Comparison of ENCODE assay signal across 8 cellular contexts in genomic region chr1:66764994-66765578, GRCh38. TPM values are rescaled to one million over a fixed set of nuclear protein-coding genes. Genes with fewer than 3 reads are reported as not detected.
A peak's percentile ranks its signal among the peaks of the same experiment; 100 is the strongest.
DNase-seq lines count a peak whose midpoint lies in the region; ATAC-seq and TF ChIP-seq lines count a peak whose summit lies in the region.

No MANE protein-coding gene starts in this region.

- H3K9me3 ChIP-seq in T-helper 17 cell (ENCODE audit: control insufficient read depth, low read length, poor library complexity, severe bottlenecking) (no peaks in the 10 kb centered on the region), left lung (no peaks in the 10 kb centered on the region)

- peaks cover 19% of the 10 kb centered on the region for H3K4me1 Mint-ChIP-seq in T-helper 17 cell

- H3K36me3 ChIP-seq in H7 (replicated peaks; ENCODE audit: control insufficient read depth, insufficient read depth, low read length), result no peaks in the 10 kb centered on the region
- no peaks in the 10 kb centered on the region for H3K36me3 ChIP-seq in left lung

- no peaks in the 10 kb centered on the region for H3K27me3 Mint-ChIP-seq in T-helper 17 cell

- ATAC-seq in T-helper 17 cell (peak; percentile 69), left lung (peak; percentile 71)

- no peaks in the 10 kb centered on the region for H3K36me3 Mint-ChIP-seq in T-helper 17 cell (ENCODE audit: low read depth)

- DNase-seq in EL (peak; percentile 56), H7 (peak; percentile 8), NCI-H1105 (lab: John Stamatoyannopoulos, UW) (peak; percentile 36), T-helper 17 cell (peak in 1 of 3 donors; percentile 44), cardiac fibroblast (ENCODE audit: low read depth in 2 of 2) (peak; percentile 79 to 80), left lung (no peak), NK-92 (lab: John Stamatoyannopoulos, UW; ENCODE audit: unreplicated experiment) (no peak)
- peak; percentile 68 for DNase-seq in stimulated activated CD8-positive, alpha-beta memory T cell treated with anti-CD3 and anti-CD28 coated beads, Interleukin-4, amount 100 ng/mL, for 48 hours

- H3K4me3 Mint-ChIP-seq in T-helper 17 cell, result no peak overlapping the region

- intact Hi-C loops in left lung (cut with DNase I), result loop anchor here in 1 of 2 donors (10.0 kb wide), 1 partner anchor 390 kb away; no protein-coding TSS in a partner anchor

- no peaks in the 10 kb centered on the region for H3K4me1 ChIP-seq in left lung

- H3K27me3 ChIP-seq in H7 (ENCODE audit: control insufficient read depth, insufficient read depth, low read length) (no peaks in the 10 kb centered on the region), left lung (no peaks in the 10 kb centered on the region)

- H3K4me3 ChIP-seq in H7 (ENCODE audit: insufficient read depth, low read depth, low read length) (no peak overlapping the region), cardiac fibroblast (replicated peaks in 1 of 2; ENCODE audit: low read depth in 2 of 2, low read length in 2 of 2) (no peak overlapping the region), left lung (no peak overlapping the region)

- peak; percentile 63 for TF ChIP-seq CTCF in cardiac fibroblast (IDR thresholded peaks at IDR 0.05; ENCODE audit: low read depth, low read length)
- TF ChIP-seq CTCF in left lung (IDR thresholded peaks at IDR 0.05), result peak; percentile 62 to 74

- H3K27ac Mint-ChIP-seq in T-helper 17 cell, result no peak overlapping the region

- H3K27ac ChIP-seq in left lung, result no peak overlapping the region

RNA-seq across cellular contexts. Expression of gene DYNLT5, which starts 12.8 kb away (rescaled TPM):
- 0.18 and 0.42 TPM in 2 replicates for total RNA-seq in H7 (2014; rRNA removed; shearing (Covaris generic))
- total RNA-seq in T-helper 17 cell (not detected), left lung (1 to 10 TPM in 1 of 2 donors, under 1 TPM in 1; 0.73 to 4.3 TPM)

RNA-seq across cellular contexts. Expression of gene INSL5, which starts 36.0 kb away (rescaled TPM):
- not detected in 2 replicates for total RNA-seq in H7 (2014; rRNA removed; shearing (Covaris generic))
- total RNA-seq in T-helper 17 cell, result not detected
- total RNA-seq in left lung, result not detected

Comparison
In these comparisons a context has a peak if more than half of its experiments do, and no peak if none do; other contexts are left out.
1. DNase-seq: peak in EL (single experiment), H7 (single experiment), NCI-H1105 (single experiment), cardiac fibroblast (2 of 2) and stimulated activated CD8-positive, alpha-beta memory T cell treated with anti-CD3 and anti-CD28 coated beads, Interleukin-4, amount 100 ng/mL, for 48 hours (single experiment); none in left lung (0 of 2) and NK-92 (single experiment).